Comparison of ENCODE assay signal across 31 cellular contexts in genomic region chr5:60568646-60569045, GRCh38.
"Had no signal": no experiment of that assay in that cellular context is flagged by ENCODE, and none has a peak within 500 bp of the region (broad histone marks: within the 10 kb centered on the region; RNA-seq: fewer than 3 reads in every experiment).

No MANE protein-coding gene starts in this region.

- H2AFZ ChIP-seq: hepatocyte had no signal

- H3K36me3 Mint-ChIP-seq: stimulated activated memory B cell treated with anti-CD40 and anti-IgM and Interleukin-4, amounts not matched to agents 10 μg/mL and 1 μg/mL and 100 μg/mL, for 72 hours had no signal

- H3K4me1 Mint-ChIP-seq: endodermal cell; naive thymus-derived CD4-positive, alpha-beta T cell; nephron; stimulated activated memory B cell treated with anti-CD40 and anti-IgM and Interleukin-4, amounts not matched to agents 10 μg/mL and 1 μg/mL and 100 μg/mL, for 72 hours had no signal

- H3K4me3 ChIP-seq: colonic mucosa, gastroesophageal sphincter, heart left ventricle, hepatocyte, left lung, ovary, psoas muscle, skin epidermis, spleen, testis, tibial artery, upper lobe of left lung had no signal

- H3K27me3 Mint-ChIP-seq: dendritic cell treated with granulocyte-macrophage colony-stimulating factor and Interleukin-4, amounts not matched to agents 40 ng/mL and 50 ng/mL, for 4 days; naive thymus-derived CD4-positive, alpha-beta T cell; stimulated activated memory B cell treated with anti-CD40 and anti-IgM and Interleukin-4, amounts not matched to agents 10 μg/mL and 1 μg/mL and 100 μg/mL, for 72 hours had no signal

- H3K27ac Mint-ChIP-seq: dendritic cell treated with granulocyte-macrophage colony-stimulating factor and Interleukin-4, amounts not matched to agents 40 ng/mL and 50 ng/mL, for 4 days; endodermal cell; naive thymus-derived CD4-positive, alpha-beta T cell; nephron; stimulated activated memory B cell treated with anti-CD40 and anti-IgM and Interleukin-4, amounts not matched to agents 10 μg/mL and 1 μg/mL and 100 μg/mL, for 72 hours had no signal

- DNase-seq: colonic mucosa; effector CD8-positive, alpha-beta T cell; endodermal cell; foreskin fibroblast; heart left ventricle; left cardiac atrium; left lung; mesenchymal stem cell; midbrain; naive thymus-derived CD4-positive, alpha-beta T cell; occipital lobe; ovary; posterior cingulate gyrus; psoas muscle; right cardiac atrium; spleen; stimulated activated CD4-positive, alpha-beta T cell treated with anti-CD3 and anti-CD28 coated beads, Interleukin-4, amount 100 ng/mL, for 4 hours; stimulated activated naive CD8-positive, alpha-beta T cell treated with anti-CD3 and anti-CD28 coated beads, Interleukin-15, Interleukin-2, amounts not matched to agents 100 U/mL and 50 U/mL, for 24 hours; substantia nigra; testis; tibial artery; upper lobe of left lung had no signal

- H3K79me2 ChIP-seq: hepatocyte had no signal

- H3K27me3 ChIP-seq: colonic mucosa, gastroesophageal sphincter, heart left ventricle, hepatocyte, left lung, ovary, spleen, testis, tibial artery, upper lobe of left lung had no signal

- H3K4me2 ChIP-seq: hepatocyte had no signal

- H3K4me1 ChIP-seq: colonic mucosa, gastroesophageal sphincter, heart left ventricle, left lung, psoas muscle, spleen, testis, tibial artery, upper lobe of left lung had no signal

- H3K27ac ChIP-seq: colonic mucosa, epithelial cell of prostate, gastroesophageal sphincter, heart left ventricle, hepatocyte, left lung, ovary, psoas muscle, skin epidermis, spleen, testis, tibial artery, upper lobe of left lung had no signal

- H3K36me3 ChIP-seq: colonic mucosa, gastroesophageal sphincter, heart left ventricle, left lung, ovary, spleen, tibial artery, upper lobe of left lung had no signal

- H3K4me3 Mint-ChIP-seq: dendritic cell treated with granulocyte-macrophage colony-stimulating factor and Interleukin-4, amounts not matched to agents 40 ng/mL and 50 ng/mL, for 4 days; endodermal cell; naive thymus-derived CD4-positive, alpha-beta T cell; nephron; stimulated activated memory B cell treated with anti-CD40 and anti-IgM and Interleukin-4, amounts not matched to agents 10 μg/mL and 1 μg/mL and 100 μg/mL, for 72 hours had no signal

- FAIRE-seq: urothelium cell line had no signal

- ATAC-seq: esophagus mucosa; gastroesophageal sphincter; heart left ventricle; left cardiac atrium; left lung; naive thymus-derived CD4-positive, alpha-beta T cell; psoas muscle; right cardiac atrium; stimulated activated memory B cell treated with anti-CD40 and anti-IgM and Interleukin-4, amounts not matched to agents 10 μg/mL and 1 μg/mL and 100 μg/mL, for 72 hours; stimulated activated naive CD8-positive, alpha-beta T cell treated with anti-CD3 and anti-CD28 coated beads, Interleukin-15, Interleukin-2, amounts not matched to agents 100 U/mL and 50 U/mL, for 24 hours had no signal

- H3K9me3 ChIP-seq: colonic mucosa, psoas muscle, testis had no signal
